33 cellular contexts compared by ENCODE assay signal in genomic region chr13:113058988-113059850, GRCh38. TPM values are rescaled to one million over a fixed set of nuclear protein-coding genes. Genes with fewer than 3 reads are reported as not detected.
A peak's percentile ranks its signal among the peaks of the same experiment; 100 is the strongest.
DNase-seq lines count a peak whose midpoint lies in the region; ATAC-seq, FAIRE-seq and TF ChIP-seq lines count a peak whose summit lies in the region.
"Had no signal": no experiment of that assay in that cellular context is flagged by ENCODE, and none has a peak within 500 bp of the region (broad histone marks: within the 10 kb centered on the region; RNA-seq: fewer than 3 reads in every experiment).

No MANE protein-coding gene starts in this region.

- H4K20me1 ChIP-seq in H1 (replicated peaks in 1 of 2; ENCODE audit: control insufficient read depth in 1 of 2, insufficient read depth in 2 of 2, low read length in 2 of 2): peaks cover 0 to 3% of the 10 kb centered on the region in 2 experiments

- TF ChIP-seq RAD21 in A549 (conservative IDR thresholded peaks at IDR 0.05 in 1 of 2, IDR thresholded peaks at IDR 0.05 in 1 of 2) (no peak), H1 (IDR thresholded peaks at IDR 0.05 in 1 of 2, conservative IDR thresholded peaks at IDR 0.05 in 1 of 2; ENCODE audit: low read depth in 2 of 2, low read length in 2 of 2) (no peak)

- no peaks in the 10 kb centered on the region for H3K79me2 ChIP-seq in H1 (ENCODE audit: control insufficient read depth in 1 of 2, insufficient read depth in 2 of 2, low read length in 2 of 2)

- H3K36me3 ChIP-seq in H1 (ENCODE audit: control insufficient read depth in 2 of 4, insufficient read depth in 4 of 4, low read length in 3 of 4): no peaks in the 10 kb centered on the region
- no peaks in the 10 kb centered on the region for H3K36me3 ChIP-seq in lower lobe of right lung
- H3K36me3 ChIP-seq: breast epithelium, tibial nerve had no signal

- no peak overlapping the region for H2BK120ac ChIP-seq in H1 (replicated peaks; ENCODE audit: low read depth, low read length)

- H3K27me3 ChIP-seq in H1 (replicated peaks in 1 of 4; ENCODE audit: control insufficient read depth in 3 of 4, extremely low read depth in 1 of 4, insufficient read depth in 3 of 4, low read length in 3 of 4) (no peaks in the 10 kb centered on the region), lower lobe of right lung (ENCODE audit: low read depth) (no peaks in the 10 kb centered on the region)
- H3K27me3 ChIP-seq: breast epithelium, esophagus squamous epithelium had no signal

- H3K79me1 ChIP-seq in H1 (ENCODE audit: low read depth, low read length): no peaks in the 10 kb centered on the region

- WGBS in A549 (ENCODE audit: missing lambda C conversion rate): 86% methylated on average over 22 of the region's 22 CpGs
- WGBS in H1 (ENCODE audit: extremely low coverage in 1 of 2, insufficient coverage in 1 of 2, insufficient read length in 1 of 2, insufficient replicate concordance in 2 of 2, low coverage in 1 of 2, low lambda C conversion rate in 2 of 2, missing lambda C conversion rate in 1 of 2), 2 experiments: 94% methylated on average over 22 of the region's 22 CpGs; no CpG with 5 or more reads in 1 of the 2 experiments

- H3K4me2 ChIP-seq in A549: no peak overlapping the region
- H3K4me2 ChIP-seq in H1 (ENCODE audit: insufficient read depth in 1 of 2, low read depth in 2 of 2, low read length in 2 of 2): no peak overlapping the region

- CTCF ChIA-PET in A549 (lab: Yijun Ruan, JAX) (no interaction called here), H1 (lab: Charles Lee; ENCODE audit: partially characterized antibody) (interaction anchor here (0.5 to 4.9 kb wide), 9 partner anchors 11 to 562 kb away, joined by 3 to 20 read pairs (median 5); no protein-coding TSS in a partner anchor)

- H3K4me3 ChIP-seq in A549 (no peak overlapping the region), H1 (ENCODE audit: extremely low read depth in 1 of 4, insufficient read depth in 2 of 4, low read depth in 3 of 4, low read length in 4 of 4) (no peak overlapping the region), lower lobe of right lung (no peak overlapping the region)
- H3K4me3 ChIP-seq: breast epithelium, esophagus squamous epithelium, gastroesophageal sphincter, skin epidermis, tibial nerve had no signal

- H2BK20ac ChIP-seq in H1 (ENCODE audit: low read length): no peak overlapping the region

- no peak overlapping the region for H2BK15ac ChIP-seq in H1 (ENCODE audit: low read length)

- TF ChIP-seq CTCF in A549 (IDR thresholded peaks at IDR 0.05): no peak
- TF ChIP-seq CTCF in H1 (IDR thresholded peaks at IDR 0.05; ENCODE audit: control extremely low read depth in 1 of 3, insufficient read depth in 1 of 3, low read depth in 1 of 3, low read length in 3 of 3): no peak
- TF ChIP-seq CTCF in lower lobe of right lung (IDR thresholded peaks at IDR 0.05): no peak

- DNase-seq in A549 (ENCODE audit: low read depth in 1 of 2, low spot score in 1 of 2) (peak in 1 of 2 experiments; percentile 34), NAMALWA (ENCODE audit: low spot score) (peak; percentile 27), H1 (ENCODE audit: low read depth in 1 of 2, low spot score in 2 of 2) (no peak), lower lobe of right lung (peak; percentile 26), NOMO-1 treated with dmso at 0.1 percent for 144 hours (lab: John Stamatoyannopoulos, UW; ENCODE audit: unreplicated experiment) (no peak), 8988T (no peak)
- DNase-seq: activated CD4-positive, alpha-beta T cell treated with anti-CD3 and anti-CD28 coated beads, Interleukin-2, amount 50 U/mL, for 48 hours; activated CD8-positive, alpha-beta memory T cell treated with anti-CD3 and anti-CD28 coated beads, Interleukin-2, amount 50 U/mL, for 4 hours; activated naive CD4-positive, alpha-beta T cell treated with anti-CD3 and anti-CD28 coated beads, Interleukin-2, amount 50 U/mL, for 16 hours; amygdala; DMS79; esophagus squamous epithelium; GDM1; hippocampal formation; midbrain; naive thymus-derived CD4-positive, alpha-beta T cell; NCI-H1092; NCI-H1694 treated with DMSO at 0.1 percent for 48 hours; NCI-H524 treated with DMSO at 0.1 percent for 48 hours; NK-92 treated with Interleukin-12 subunit alpha and Interleukin-12 subunit beta, amount 100 ng/mL, for 24 hours; stimulated activated naive CD8-positive, alpha-beta T cell treated with anti-CD3 and anti-CD28 coated beads, Interleukin-15, amount 100 ng/mL, for 72 hours; T-helper 1 cell had no signal

- no peak overlapping the region for H3K14ac ChIP-seq in H1 (ENCODE audit: insufficient read length)

- no peak overlapping the region for H4K5ac ChIP-seq in H1 (ENCODE audit: insufficient read length, low read depth, low read length)

- H3K27ac ChIP-seq in A549: no peak overlapping the region
- H3K27ac ChIP-seq in H1 (ENCODE audit: low read depth, low read length): no peak overlapping the region
- H3K27ac ChIP-seq in lower lobe of right lung: no peak overlapping the region
- H3K27ac ChIP-seq: breast epithelium, esophagus squamous epithelium, gastroesophageal sphincter, HL-60, skin epidermis, tibial nerve had no signal

- no peak overlapping the region for H4K91ac ChIP-seq in H1 (replicated peaks; ENCODE audit: insufficient read length, low read length)

- no peak overlapping the region for H3K18ac ChIP-seq in H1 (ENCODE audit: extremely low read depth, low read length)

- no peak overlapping the region for H3K9ac ChIP-seq in H1 (replicated peaks in 1 of 4; ENCODE audit: extremely low read depth in 1 of 4, low read depth in 3 of 4, low read length in 3 of 4)

- no peak overlapping the region for H3K23ac ChIP-seq in H1 (ENCODE audit: insufficient read length)

- no peak for TF ChIP-seq EP300 in A549 (IDR thresholded peaks at IDR 0.05)
- TF ChIP-seq EP300 in H1 (IDR thresholded peaks at IDR 0.05; ENCODE audit: borderline replicate concordance in 1 of 2, low read depth in 2 of 2, low read length in 2 of 2): no peak

- no peak overlapping the region for H2BK5ac ChIP-seq in H1 (ENCODE audit: low read depth, low read length)

- peaks cover 16% of the 10 kb centered on the region; the same call in 1 of the 2 replicates for H3K23me2 ChIP-seq in H1 (ENCODE audit: low read depth, low read length)

- POLR2A ChIA-PET in A549 (lab: Yijun Ruan, JAX) (no interaction called here), H1 (lab: Charles Lee; ENCODE audit: partially characterized antibody) (interaction anchor here (1.0 to 1.1 kb wide), 2 partner anchors 9 to 31 kb away, joined by 3 to 4 read pairs; no protein-coding TSS in a partner anchor)

- H3K4me1 ChIP-seq in A549 (no peaks in the 10 kb centered on the region), H1 (replicated peaks in 1 of 4; ENCODE audit: control insufficient read depth in 3 of 4, insufficient read depth in 4 of 4, low read length in 3 of 4) (peaks cover 0 to 6% (median 2%) of the 10 kb centered on the region in 4 experiments; a peak in 2 of 7 replicates), lower lobe of right lung (no peaks in the 10 kb centered on the region)
- H3K4me1 ChIP-seq: breast epithelium, esophagus squamous epithelium, gastroesophageal sphincter, tibial nerve had no signal

- H2AFZ ChIP-seq in H1 (ENCODE audit: low read length): no peak overlapping the region

- FAIRE-seq in A549 (lab: Jason Lieb, UNC) (no peak), H1 (lab: Jason Lieb, UNC) (no peak)
- FAIRE-seq: endometrium had no signal

- no peak for TF ChIP-seq POLR2A in A549 (IDR thresholded peaks at IDR 0.05; ENCODE audit: low read length)
- TF ChIP-seq POLR2A in H1 (IDR thresholded peaks at IDR 0.05; ENCODE audit: control extremely low read depth in 1 of 2, low read depth in 2 of 2, low read length in 2 of 2): no peak

- no peak overlapping the region for H3K4ac ChIP-seq in H1 (replicated peaks; ENCODE audit: insufficient read length, low read depth, low read length)

- intact Hi-C loops in lower lobe of right lung (cut with DNase I): no loop called here

- ATAC-seq in A549 (peak; percentile 55 to 56; a peak in 3 of 6 replicates), lower lobe of right lung (no peak), GM18867 (IDR thresholded peaks at IDR 0.05; ENCODE audit: unreplicated experiment) (no peak), HG03045 (IDR thresholded peaks at IDR 0.05; ENCODE audit: unreplicated experiment) (no peak)
- ATAC-seq: gastroesophageal sphincter; naive thymus-derived CD4-positive, alpha-beta T cell; stimulated activated naive CD8-positive, alpha-beta T cell treated with anti-CD3 and anti-CD28 coated beads, Interleukin-15, amount 100 ng/mL, for 72 hours had no signal

- no peak overlapping the region; the same call in 1 of the 2 replicates for H2AK5ac ChIP-seq in H1 (ENCODE audit: low read depth, low read length)

- H3K9me3 ChIP-seq in A549 (peaks cover 5% of the 10 kb centered on the region; the same call in 1 of the 3 replicates), H1 (ENCODE audit: insufficient read depth in 2 of 2, low read depth in 1 of 2, low read length in 1 of 2) (peaks cover 0 to 8% of the 10 kb centered on the region in 2 experiments; a peak in 1 of 4 replicates), lower lobe of right lung (no peaks in the 10 kb centered on the region)
- H3K9me3 ChIP-seq: breast epithelium, esophagus squamous epithelium, gastroesophageal sphincter had no signal

- H3K56ac ChIP-seq in H1 (replicated peaks; ENCODE audit: insufficient read length, low read depth, low read length): no peak overlapping the region

- H4K8ac ChIP-seq in H1 (ENCODE audit: extremely low read depth, insufficient read depth, low read length): no peak overlapping the region

- no peak overlapping the region for H2BK12ac ChIP-seq in H1 (ENCODE audit: low read depth, low read length)

TF ChIP-seq in A549, 52 proteins besides CTCF, POLR2A, EP300 and RAD21 (continues in another document):
- TF ChIP-seq HDAC2 (IDR thresholded peaks at IDR 0.05): no peak

TF ChIP-seq in H1, 55 proteins besides CTCF, POLR2A, EP300 and RAD21 (continues in another document):
- TF ChIP-seq TCF12 (IDR thresholded peaks at IDR 0.05; ENCODE audit: low read depth, low read length) (no peak), EGR1 (IDR thresholded peaks at IDR 0.05; ENCODE audit: borderline replicate concordance, low read depth, low read length) (no peak)

RNA-seq across cellular contexts. Expression of gene F7, which starts 46.4 kb away (rescaled TPM):
- polyA plus RNA-seq in A549 (2011; rRNA removed): 0.65 and 1.7 TPM in 2 replicates
- 0.09 and 0.14 TPM in 2 replicates for polyA plus RNA-seq in A549 (2012; cell fraction: cytosol; rRNA removed)
- polyA plus RNA-seq in A549 (2012; cell fraction: nucleus; rRNA removed): 0.12 and 0.65 TPM in 2 replicates
- polyA plus RNA-seq in A549 (2017; fragmentation: RNase III; extraction: RNeasy Plus Mini Kit Qiagen cat#74134 plus additional on column Dnase treatment): 0.26 to 0.44 TPM (median 0.30 TPM) in 3 replicates
- 0.63 and 3.0 TPM in 2 replicates for polyA minus RNA-seq in A549 (2011; rRNA and poly(A)+ RNA removed)
- 0.43 and 0.67 TPM in 2 replicates for total RNA-seq in H1 (2021; fragmentation: NEBNext Ultra II Directional; extraction: Animal tissue kit (Norgen Biotek cat#: 25700))
- 0.85 and 0.98 TPM in 2 replicates for polyA plus RNA-seq in H1 (2011; rRNA removed)
- polyA plus RNA-seq in H1 (2011; cell fraction: cytosol; rRNA removed): 0.93 TPM
- 4.3 TPM for polyA plus RNA-seq in H1 (2011; cell fraction: nucleus; rRNA removed)
- 0.39 to 1.4 TPM (median 0.95 TPM) in 4 replicates for polyA plus RNA-seq in H1 (2012, experiment 1 of 2)
- polyA plus RNA-seq in H1 (2012, experiment 2 of 2): 0.12 TPM
- 0.18 TPM for polyA plus RNA-seq in H1 (2013, experiment 1 of 2)
- 0.18 TPM for polyA plus RNA-seq in H1 (2013, experiment 2 of 2)
- 1.5 and 3.2 TPM in 2 replicates for polyA minus RNA-seq in H1 (2011; rRNA and poly(A)+ RNA removed)
- polyA minus RNA-seq in H1 (2011; cell fraction: cytosol; rRNA and poly(A)+ RNA removed): not detected
- polyA minus RNA-seq in H1 (2011; cell fraction: nucleus; rRNA and poly(A)+ RNA removed): 2.6 TPM
- total RNA-seq in lower lobe of right lung: not detected
- total RNA-seq: activated T-helper 1 cell treated with anti-CD3 and anti-CD28 coated beads, Interleukin-12 subunit alpha, Interleukin-12 subunit beta, Interleukin-2, Interleukin-4 antibody, amounts not matched to agents 30 ng/mL and 10 ng/mL and 1 ng/mL, durations not matched to agents 14 hours and 24 hours and 36 hours; esophagus squamous epithelium; pulmonary artery endothelial cell; SK-MEL-5; tibial nerve had no signal
- polyA plus RNA-seq: naive thymus-derived CD4-positive, alpha-beta T cell had no signal

Comparison
In these comparisons a context has a peak if more than half of its experiments do, and no peak if none do; other contexts are left out.
1. ATAC-seq: peak in A549 (2 of 2); none in lower lobe of right lung (0 of 2), GM18867 (single experiment) and HG03045 (single experiment).
2. DNase-seq: peak in NAMALWA (single experiment) and lower lobe of right lung (single experiment); none in H1 (0 of 2), NOMO-1 treated with dmso at 0.1 percent for 144 hours (single experiment) and 8988T (single experiment).
3. Of the 18 proteins assayed by ChIP-seq in both H1 and A549: peak only in H1: CEBPB; only in A549: none; in both: none; in neither: 17.